In genomic region chr11:33857924-33858323, GRCh38 we compare ENCODE assay signal across 3 cellular contexts.
TF ChIP-seq lines count a peak whose summit lies in the region.

No MANE protein-coding gene starts in this region.

TF ChIP-seq in A549, 52 proteins besides CTCF, POLR2A, EP300 and RAD21:
- peak; percentile 94 for TF ChIP-seq SMC3 (IDR thresholded peaks at IDR 0.05)
- TF ChIP-seq MAFK (IDR thresholded peaks at IDR 0.05; ENCODE audit: partially characterized antibody): no peak
- TF ChIP-seq HOXB13 (CRISPR knock-in tag; IDR thresholded peaks at IDR 0.05; ENCODE audit: low read depth): no peak
- TF ChIP-seq ESRRA (IDR thresholded peaks at IDR 0.05; ENCODE audit: borderline replicate concordance, low read length): no peak
- no peak for TF ChIP-seq ATOH8 (CRISPR knock-in tag; IDR thresholded peaks at IDR 0.05; ENCODE audit: low read depth)
TF ChIP-seq in A549: peak in this region for 1.

TF ChIP-seq in IMR-90, 13 proteins besides CTCF, POLR2A, EP300 and RAD21:
- TF ChIP-seq SMC3 (IDR thresholded peaks at IDR 0.05; ENCODE audit: low read depth, low read length): peak; percentile 88
- TF ChIP-seq ELK1 (IDR thresholded peaks at IDR 0.05; ENCODE audit: borderline replicate concordance, low read depth, low read length): no peak

TF ChIP-seq in neural cell, 6 proteins besides CTCF, POLR2A, EP300 and RAD21:
- TF ChIP-seq MXI1 (conservative IDR thresholded peaks at IDR 0.05; ENCODE audit: poor library complexity, severe bottlenecking) (no peak), SMC3 (conservative IDR thresholded peaks at IDR 0.05; ENCODE audit: poor library complexity) (peak; percentile 97)
